Comparison of ENCODE assay signal across 12 cellular contexts in genomic region chr6:105458552-105458951, GRCh38. TPM values are rescaled to one million over a fixed set of nuclear protein-coding genes. Genes with fewer than 3 reads are reported as not detected.
DNase-seq lines count a peak whose midpoint lies in the region; ATAC-seq and TF ChIP-seq lines count a peak whose summit lies in the region.
"Had no signal": no experiment of that assay in that cellular context is flagged by ENCODE, and none has a peak within 500 bp of the region (broad histone marks: within the 10 kb centered on the region; RNA-seq: fewer than 3 reads in every experiment).

No MANE protein-coding gene starts in this region.

- H3K36me3 ChIP-seq in PC-3 (ENCODE audit: low read depth, low read length) (no peaks in the 10 kb centered on the region), osteoblast (ENCODE audit: insufficient read depth, low read length) (no peaks in the 10 kb centered on the region), ascending aorta (no peaks in the 10 kb centered on the region)
- H3K36me3 ChIP-seq: thoracic aorta had no signal

- intact Hi-C loops in PC-3 (cut with micrococcal nuclease) = no loop called here
- intact Hi-C loops in ascending aorta (cut with DNase I) = no loop called here

- no peak overlapping the region; the same call in 1 of the 2 replicates for H3K4me2 ChIP-seq in PC-3 (ENCODE audit: low read length)
- peak overlapping the region; percentile 34 for H3K4me2 ChIP-seq in osteoblast (ENCODE audit: insufficient read depth, low read length)

- DNase-seq in PC-3 = no peak
- no peak for DNase-seq in osteoblast (ENCODE audit: insufficient read length, low spot score, missing footprints)
- DNase-seq in AG08396 (ENCODE audit: low spot score) = no peak
- no peak for DNase-seq in NCI-H510A (lab: John Stamatoyannopoulos, UW)
- no peak for DNase-seq in ascending aorta (ENCODE audit: low spot score in 2 of 2)
- DNase-seq: GM23248, head of caudate nucleus, naive B cell had no signal

- H3K79me2 ChIP-seq in PC-3 (ENCODE audit: low read length) (no peaks in the 10 kb centered on the region), osteoblast (ENCODE audit: insufficient read depth, low read length) (no peaks in the 10 kb centered on the region)

- H3F3A ChIP-seq in PC-3 (ENCODE audit: low read length, unreplicated experiment) = no peaks in the 10 kb centered on the region

- H3K4me3 ChIP-seq in PC-3 (ENCODE audit: low read length) (no peak overlapping the region), osteoblast (ENCODE audit: insufficient read depth, low read length) (no peak overlapping the region), ascending aorta (no peak overlapping the region)
- H3K4me3 ChIP-seq: GM23248, K562, thoracic aorta had no signal

- peak; percentile 51 for ATAC-seq in GM18909 (IDR thresholded peaks at IDR 0.05; ENCODE audit: poor library complexity, unreplicated experiment)
- peak; percentile 64 for ATAC-seq in HG02610 (IDR thresholded peaks at IDR 0.05; ENCODE audit: unreplicated experiment)
- ATAC-seq in PC-3 = no peak
- ATAC-seq: K562 had no signal

- CTCF ChIA-PET in PC-3 (lab: Charles Lee) = no interaction called here

- no TSS peak for BruUV-seq in PC-3 (replicated peaks; lab: Mats Ljungman, UMichigan)

- no peaks in the 10 kb centered on the region for H3K9me2 ChIP-seq in PC-3 (replicated peaks; ENCODE audit: low read length)

- H3K27ac ChIP-seq in PC-3 (ENCODE audit: low read length) = peak overlapping the region; percentile 76
- no peak overlapping the region for H3K27ac ChIP-seq in osteoblast (ENCODE audit: low read depth, low read length)
- H3K27ac ChIP-seq in ascending aorta = no peak overlapping the region
- H3K27ac ChIP-seq: GM23248, thoracic aorta had no signal

- POLR2A ChIA-PET in PC-3 (lab: Charles Lee; ENCODE audit: unreplicated experiment) = interaction anchor here (0.5 kb wide), 1 partner anchor 112 kb away, joined by 3 read pairs; no protein-coding TSS in a partner anchor

- H4K20me1 ChIP-seq in PC-3 (ENCODE audit: low read length) (no peaks in the 10 kb centered on the region), osteoblast (ENCODE audit: insufficient read depth, low read length) (no peaks in the 10 kb centered on the region)

- no peak overlapping the region for H3K9ac ChIP-seq in PC-3 (ENCODE audit: low read length)
- H3K9ac ChIP-seq: GM23248 had no signal

- H2AFZ ChIP-seq in PC-3 (ENCODE audit: low read length) = no peak overlapping the region
- H2AFZ ChIP-seq in osteoblast (ENCODE audit: low read length) = no peak overlapping the region
- H2AFZ ChIP-seq: GM23248 had no signal

- H3K27me3 ChIP-seq in PC-3 (ENCODE audit: low read length) (no peaks in the 10 kb centered on the region), osteoblast (ENCODE audit: insufficient read depth, low read length) (no peaks in the 10 kb centered on the region), ascending aorta (no peaks in the 10 kb centered on the region)

- TF ChIP-seq CTCF in PC-3 (conservative IDR thresholded peaks at IDR 0.05; ENCODE audit: low read depth, low read length) (no peak), osteoblast (IDR thresholded peaks at IDR 0.05; ENCODE audit: extremely low read depth, low read depth, low read length) (no peak), ascending aorta (IDR thresholded peaks at IDR 0.05) (no peak)

- no peaks in the 10 kb centered on the region for H3K9me3 ChIP-seq in PC-3 (ENCODE audit: low read length)
- H3K9me3 ChIP-seq in osteoblast (ENCODE audit: low read depth, low read length) = no peaks in the 10 kb centered on the region
- H3K9me3 ChIP-seq in ascending aorta = no peaks in the 10 kb centered on the region
- H3K9me3 ChIP-seq: thoracic aorta had no signal

- H3K4me1 ChIP-seq in PC-3 (ENCODE audit: insufficient read depth, low read length) = peaks cover 18% of the 10 kb centered on the region
- peaks cover 14% of the 10 kb centered on the region for H3K4me1 ChIP-seq in osteoblast (ENCODE audit: insufficient read depth, low read length)
- no peaks in the 10 kb centered on the region for H3K4me1 ChIP-seq in ascending aorta

RNA-seq across cellular contexts. Expression of gene PREP, which starts 55.7 kb away (rescaled TPM):
- 16.9 and 18.5 TPM in 2 replicates for total RNA-seq in PC-3 (2014; rRNA removed)
- 15.0 and 17.7 TPM in 2 replicates for total RNA-seq in osteoblast
- total RNA-seq in ascending aorta = 5.1 TPM
